9 cellular contexts compared by ENCODE assay signal in the genomic region with DNA sequence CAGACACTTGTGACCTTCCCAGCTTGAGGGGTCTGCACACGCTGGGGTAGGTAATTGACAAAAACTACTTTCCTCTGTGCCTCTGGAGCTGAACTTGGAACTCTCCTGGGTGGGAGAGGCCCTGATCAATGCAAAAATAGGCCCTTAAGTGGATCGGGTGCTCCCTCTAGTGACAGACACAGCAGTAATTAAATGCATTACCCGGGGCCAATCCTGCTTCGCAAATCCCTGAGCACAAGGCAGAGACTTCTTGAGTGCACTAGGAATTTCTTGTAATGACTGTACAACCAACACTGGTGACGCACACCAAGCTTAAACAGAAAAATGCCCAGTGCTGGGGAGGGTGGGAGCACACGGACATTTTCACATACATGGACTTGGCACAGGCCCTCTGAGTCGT. TPM values are rescaled to one million over a fixed set of nuclear protein-coding genes. Genes with fewer than 3 reads are reported as not detected.
DNase-seq lines count a peak whose midpoint lies in the region; ATAC-seq and TF ChIP-seq lines count a peak whose summit lies in the region.
"Had no signal": no experiment of that assay in that cellular context is flagged by ENCODE, and none has a peak within 500 bp of the region (broad histone marks: within the 10 kb centered on the region; RNA-seq: fewer than 3 reads in every experiment).

No MANE protein-coding gene starts in this region.

- ATAC-seq in naive B cell (ENCODE audit: low read depth in 2 of 2) (peak; percentile 69 to 71), GM21576 (IDR thresholded peaks at IDR 0.05; ENCODE audit: unreplicated experiment) (no peak)

- 14 to 40% methylated on average over 1 to 7 of the region's 7 CpGs for WGBS in transverse colon (ENCODE audit: low coverage in 1 of 2), 2 donors

- H3K36me3 ChIP-seq in BE2C: no peaks in the 10 kb centered on the region
- H3K36me3 ChIP-seq in transverse colon: no peaks in the 10 kb centered on the region

- H3K4me1 ChIP-seq in BE2C (no peaks in the 10 kb centered on the region), transverse colon (no peaks in the 10 kb centered on the region)

- H3K9me3 Mint-ChIP-seq in naive B cell: no peaks in the 10 kb centered on the region
- H3K9me3 Mint-ChIP-seq: IgD-negative memory B cell had no signal

- H3K4me3 ChIP-seq in BE2C (ENCODE audit: low read depth, low read length) (no peak overlapping the region), transverse colon (no peak overlapping the region)

- H3K27me3 ChIP-seq in BE2C: no peaks in the 10 kb centered on the region
- H3K27me3 ChIP-seq in transverse colon: peaks cover 12% of the 10 kb centered on the region

- no peak overlapping the region for H3K4me3 Mint-ChIP-seq in naive B cell
- H3K4me3 Mint-ChIP-seq: IgD-negative memory B cell had no signal

- H3K4me1 Mint-ChIP-seq in naive B cell: peaks cover 0 to 4% (median 0%) of the 10 kb centered on the region in 3 donors

- TF ChIP-seq CTCF in BE2C (IDR thresholded peaks at IDR 0.05; ENCODE audit: low read depth, low read length): peak; percentile 85
- peak; percentile 55 to 77 (median 63) for TF ChIP-seq CTCF in transverse colon (IDR thresholded peaks at IDR 0.05)

- no peaks in the 10 kb centered on the region for H3K36me3 Mint-ChIP-seq in naive B cell
- H3K36me3 Mint-ChIP-seq: IgD-negative memory B cell had no signal

- peaks cover 0 to 14% (median 5%) of the 10 kb centered on the region in 3 donors for H3K27me3 Mint-ChIP-seq in naive B cell

- intact Hi-C loops in transverse colon (cut with DNase I; ENCODE audit: low total_unique reads): no loop called here

- peak; percentile 77 for DNase-seq in BE2C
- DNase-seq in GOT3 (lab: John Stamatoyannopoulos, UW): peak; percentile 51
- DNase-seq in NCI-H69 (lab: John Stamatoyannopoulos, UW): peak; percentile 87
- DNase-seq in activated CD8-positive, alpha-beta memory T cell treated with anti-CD3 and anti-CD28 coated beads for 4 hours (ENCODE audit: low read depth in 2 of 2): peak; percentile 13 to 23
- peak; percentile 81 for DNase-seq in epidermal melanocyte (ENCODE audit: insufficient read length, low spot score)
- peak; percentile 47 for DNase-seq in naive B cell
- peak; percentile 64 for DNase-seq in transverse colon

- H3K27ac ChIP-seq in transverse colon: no peak overlapping the region

- H3K9me3 ChIP-seq in BE2C: no peaks in the 10 kb centered on the region
- H3K9me3 ChIP-seq in transverse colon: no peaks in the 10 kb centered on the region

- TF ChIP-seq EP300 in transverse colon (IDR thresholded peaks at IDR 0.05; ENCODE audit: low read depth): no peak

- no peak for TF ChIP-seq POLR2A in transverse colon (IDR thresholded peaks at IDR 0.05)

- no peak overlapping the region for H3K27ac Mint-ChIP-seq in naive B cell
- H3K27ac Mint-ChIP-seq: IgD-negative memory B cell had no signal

- in situ Hi-C loops in transverse colon (cut with MboI; ENCODE audit: low pct_ligation_motif_present in 1 of 4, low pct_unique_long_range_greater_than_20kb in 1 of 4, low sequenced_read_pairs in 3 of 4): loop anchor here in 3 of 4 donors (10.0 to 25.0 kb wide), 3 partner anchors 123 to 283 kb away; partner anchors contain the start of genes BRSK1 (in 2 of the 3) and HSPBP1 (in 2 of the 3)

RNA-seq across cellular contexts. Expression of gene UBE2S, which starts 10.6 kb away (rescaled TPM):
- polyA plus RNA-seq in BE2C (2012; ENCODE audit: insufficient read depth, insufficient read length, low read depth): 523 TPM
- 10 to 100 TPM; 18.8 to 41.3 (median 30.6) TPM for polyA plus RNA-seq in naive B cell (ENCODE audit: low read depth in 6 of 6)
- 10 to 100 TPM; 12.4 to 40.8 (median 18.1) TPM for total RNA-seq in transverse colon

RNA-seq across cellular contexts. Expression of gene SHISA7, which starts 24.9 kb away (rescaled TPM):
- polyA plus RNA-seq in BE2C (2012; ENCODE audit: insufficient read depth, insufficient read length, low read depth): 0.12 TPM
- polyA plus RNA-seq in naive B cell (ENCODE audit: low read depth in 6 of 6): not detected
- total RNA-seq in transverse colon: under 1 TPM in 1 of 4 donors, not detected in 3; 0.75 TPM
- polyA plus RNA-seq: IgD-negative memory B cell had no signal

RNA-seq across cellular contexts. Expression of gene RPL28, which starts 32.5 kb away (rescaled TPM):
- 1,259 TPM for polyA plus RNA-seq in BE2C (2012; ENCODE audit: insufficient read depth, insufficient read length, low read depth)
- polyA plus RNA-seq in naive B cell (ENCODE audit: low read depth in 6 of 6): 100 to 1,000 TPM; 229 to 734 (median 601) TPM
- total RNA-seq in transverse colon: 100 to 1,000 TPM; 448 to 648 (median 605) TPM

RNA-seq across cellular contexts. Expression of gene TMEM238, which starts 34.1 kb away (rescaled TPM):
- polyA plus RNA-seq in BE2C (2012; ENCODE audit: insufficient read depth, insufficient read length, low read depth): 4.6 TPM
- polyA plus RNA-seq in naive B cell (ENCODE audit: low read depth in 6 of 6): under 1 TPM in 4 of 6 donors, not detected in 2; 0.29 to 0.90 (median 0.40) TPM
- 100 to 1,000 TPM in 1 of 4 donors, 10 to 100 TPM in 3; 12.0 to 199 (median 42.5) TPM for total RNA-seq in transverse colon

RNA-seq across cellular contexts. Expression of gene TMEM190, which starts 41.6 kb away (rescaled TPM):
- not detected for polyA plus RNA-seq in BE2C (2012; ENCODE audit: insufficient read depth, insufficient read length, low read depth)
- polyA plus RNA-seq in naive B cell (ENCODE audit: low read depth in 6 of 6): not detected
- total RNA-seq in transverse colon: not detected
- polyA plus RNA-seq: IgD-negative memory B cell had no signal

Comparison
In these comparisons a context has a peak if more than half of its experiments do, and no peak if none do; other contexts are left out.
1. DNase-seq: peak in every context shown above with its lines; median percentile 87 in NCI-H69; 81 in epidermal melanocyte; 77 in BE2C; 64 in transverse colon; 51 in GOT3; 47 in naive B cell; 18 in activated CD8-positive, alpha-beta memory T cell treated with anti-CD3 and anti-CD28 coated beads for 4 hours.